ENCODE assay signal across 16 cellular contexts in the genomic region with DNA sequence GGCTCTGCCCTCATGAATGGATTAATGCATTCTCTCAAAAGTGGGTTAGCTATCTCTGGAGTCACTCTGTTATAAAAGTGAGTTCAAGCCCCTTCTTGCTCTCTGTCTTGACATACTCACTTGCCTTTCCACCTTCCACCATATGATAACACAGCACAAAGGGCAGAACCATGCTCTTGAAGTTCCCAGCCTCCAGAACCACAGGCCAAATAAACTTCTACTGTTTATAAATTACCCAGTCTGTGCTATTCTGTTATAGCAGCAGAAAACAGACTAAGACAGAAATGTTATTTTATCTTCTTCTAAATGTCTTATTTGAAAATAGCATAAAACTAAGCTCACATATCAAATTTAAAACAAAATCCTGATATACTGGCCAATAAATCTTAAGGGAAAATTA. TPM values are rescaled to one million over a fixed set of nuclear protein-coding genes. Genes with fewer than 3 reads are reported as not detected.
A peak's percentile ranks its signal among the peaks of the same experiment; 100 is the strongest.
DNase-seq lines count a peak whose midpoint lies in the region; ATAC-seq, FAIRE-seq and TF ChIP-seq lines count a peak whose summit lies in the region.
"Had no signal": no experiment of that assay in that cellular context is flagged by ENCODE, and none has a peak within 500 bp of the region (broad histone marks: within the 10 kb centered on the region; RNA-seq: fewer than 3 reads in every experiment).

No MANE protein-coding gene starts in this region.

- H3K9me3 ChIP-seq in CD8-positive, alpha-beta T cell (ENCODE audit: low read length), result no peaks in the 10 kb centered on the region
- H3K9me3 ChIP-seq in naive thymus-derived CD4-positive, alpha-beta T cell (ENCODE audit: control insufficient read depth in 2 of 3, low read length in 3 of 3), result no peaks in the 10 kb centered on the region
- H3K9me3 ChIP-seq in stomach, result no peaks in the 10 kb centered on the region
- H3K9me3 ChIP-seq: BLaER1 had no signal

- TF ChIP-seq CTCF in CD8-positive, alpha-beta T cell (IDR thresholded peaks at IDR 0.05), result no peak
- TF ChIP-seq CTCF in stomach (IDR thresholded peaks at IDR 0.05), result no peak

- no peak overlapping the region for H3K4me3 Mint-ChIP-seq in activated T-cell treated with anti-CD3 and anti-CD28 coated beads, Interleukin-2, amount 50 U/mL, for 24 hours
- no peak overlapping the region for H3K4me3 Mint-ChIP-seq in CD8-positive, alpha-beta T cell
- H3K4me3 Mint-ChIP-seq in naive thymus-derived CD4-positive, alpha-beta T cell, result peak overlapping the region in 7 of 10 donors; percentile 20 to 51 (median 29)
- H3K4me3 Mint-ChIP-seq: HFFc6 had no signal

- peaks cover 60% of the 10 kb centered on the region for H3K4me1 Mint-ChIP-seq in activated T-cell treated with anti-CD3 and anti-CD28 coated beads, Interleukin-2, amount 50 U/mL, for 24 hours (ENCODE audit: low read depth)
- H3K4me1 Mint-ChIP-seq in CD8-positive, alpha-beta T cell (ENCODE audit: low read depth), result peaks cover 64% of the 10 kb centered on the region
- H3K4me1 Mint-ChIP-seq in naive thymus-derived CD4-positive, alpha-beta T cell, result peaks cover 32 to 83% (median 59%) of the 10 kb centered on the region in 7 donors

- FAIRE-seq in TTC549 (lab: Jason Lieb, UNC), result peak; percentile 17
- FAIRE-seq: D721Med had no signal

- H3K27ac Mint-ChIP-seq in activated T-cell treated with anti-CD3 and anti-CD28 coated beads, Interleukin-2, amount 50 U/mL, for 24 hours, result peak overlapping the region; percentile 15
- peak overlapping the region; percentile 2 for H3K27ac Mint-ChIP-seq in CD8-positive, alpha-beta T cell
- peak overlapping the region in 1 of 9 donors; percentile 35 for H3K27ac Mint-ChIP-seq in naive thymus-derived CD4-positive, alpha-beta T cell
- H3K27ac Mint-ChIP-seq: HFFc6 had no signal

- H3K27me3 ChIP-seq in CD8-positive, alpha-beta T cell (ENCODE audit: insufficient read depth, low read length), result no peaks in the 10 kb centered on the region
- no peaks in the 10 kb centered on the region for H3K27me3 ChIP-seq in naive thymus-derived CD4-positive, alpha-beta T cell (ENCODE audit: control insufficient read depth in 2 of 2, insufficient read depth in 2 of 2, low read length in 2 of 2)
- H3K27me3 ChIP-seq in stomach, result no peaks in the 10 kb centered on the region
- H3K27me3 ChIP-seq: BLaER1 had no signal

- ATAC-seq in CD8-positive, alpha-beta T cell, result no peak
- ATAC-seq in naive thymus-derived CD4-positive, alpha-beta T cell, result no peak
- no peak for ATAC-seq in GM21423 (IDR thresholded peaks at IDR 0.05; ENCODE audit: unreplicated experiment)

- peaks cover 29% of the 10 kb centered on the region for H3K4me1 ChIP-seq in CD8-positive, alpha-beta T cell (ENCODE audit: insufficient read depth, low read length)
- H3K4me1 ChIP-seq in naive thymus-derived CD4-positive, alpha-beta T cell (ENCODE audit: control insufficient read depth in 2 of 2, insufficient read depth in 2 of 2, low read length in 2 of 2), result peaks cover 14 to 18% of the 10 kb centered on the region in 2 donors
- H3K4me1 ChIP-seq in stomach, result peaks cover 29 to 94% (median 58%) of the 10 kb centered on the region in 4 donors
- H3K4me1 ChIP-seq: BLaER1 had no signal

- peaks cover 39% of the 10 kb centered on the region for H3K36me3 Mint-ChIP-seq in activated T-cell treated with anti-CD3 and anti-CD28 coated beads, Interleukin-2, amount 50 U/mL, for 24 hours (ENCODE audit: low read depth)
- H3K36me3 Mint-ChIP-seq in CD8-positive, alpha-beta T cell, result peaks cover 20% of the 10 kb centered on the region
- H3K36me3 Mint-ChIP-seq in naive thymus-derived CD4-positive, alpha-beta T cell, result peaks cover 0 to 16% (median 6%) of the 10 kb centered on the region in 5 donors

- no peaks in the 10 kb centered on the region for H3K27me3 Mint-ChIP-seq in activated T-cell treated with anti-CD3 and anti-CD28 coated beads, Interleukin-2, amount 50 U/mL, for 24 hours
- no peaks in the 10 kb centered on the region for H3K27me3 Mint-ChIP-seq in CD8-positive, alpha-beta T cell (ENCODE audit: low read depth)
- no peaks in the 10 kb centered on the region for H3K27me3 Mint-ChIP-seq in naive thymus-derived CD4-positive, alpha-beta T cell

- DNase-seq in activated T-cell treated with anti-CD3 and anti-CD28 coated beads, Interleukin-2, amount 50 U/mL, for 24 hours, result no peak
- no peak for DNase-seq in activated T-cell treated with anti-CD3 and anti-CD28 coated beads, Interleukin-2, amount 50 U/mL, for 1 hour
- no peak for DNase-seq in CD8-positive, alpha-beta T cell
- DNase-seq in naive thymus-derived CD4-positive, alpha-beta T cell, result no peak
- no peak for DNase-seq in stomach
- DNase-seq in NCI-H510A (lab: John Stamatoyannopoulos, UW), result no peak
- DNase-seq: DMS153, DMS79 treated with DMSO at 0.1 percent for 48 hours, EL, HCEC 1CT, HFFc6 had no signal

- H3K27ac ChIP-seq in CD8-positive, alpha-beta T cell (ENCODE audit: low read depth, low read length), result no peak overlapping the region
- H3K27ac ChIP-seq in naive thymus-derived CD4-positive, alpha-beta T cell (ENCODE audit: low read depth, low read length), result no peak overlapping the region
- H3K27ac ChIP-seq in stomach, result no peak overlapping the region
- H3K27ac ChIP-seq: 22Rv1, BLaER1 had no signal

- peaks cover under 1% of the 10 kb centered on the region for H3K36me3 ChIP-seq in CD8-positive, alpha-beta T cell (ENCODE audit: insufficient read depth, low read length)
- H3K36me3 ChIP-seq in naive thymus-derived CD4-positive, alpha-beta T cell (ENCODE audit: control insufficient read depth in 2 of 3, insufficient read depth in 3 of 3, low read length in 3 of 3), result peaks cover 0 to 6% (median 0%) of the 10 kb centered on the region in 3 experiments
- peaks cover 0 to 6% (median 0%) of the 10 kb centered on the region in 4 donors for H3K36me3 ChIP-seq in stomach

- TF ChIP-seq POLR2A in stomach (IDR thresholded peaks at IDR 0.05), result no peak

- intact Hi-C loops in CD8-positive, alpha-beta T cell (cut with DNase I, micrococcal nuclease), result no loop called here
- intact Hi-C loops in naive thymus-derived CD4-positive, alpha-beta T cell (cut with micrococcal nuclease), result no loop called here
- intact Hi-C loops in stomach (cut with DNase I; ENCODE audit: low total_unique reads), result no loop called here

- H3K4me3 ChIP-seq in CD8-positive, alpha-beta T cell (ENCODE audit: low read depth, low read length), result no peak overlapping the region
- H3K4me3 ChIP-seq in naive thymus-derived CD4-positive, alpha-beta T cell (ENCODE audit: low read length), result no peak overlapping the region
- no peak overlapping the region for H3K4me3 ChIP-seq in stomach
- H3K4me3 ChIP-seq: BLaER1 had no signal

- POLR2A ChIA-PET in CD8-positive, alpha-beta T cell (lab: Charles Lee), result no interaction called here
- POLR2A ChIA-PET in naive thymus-derived CD4-positive, alpha-beta T cell (lab: Charles Lee), result interaction anchor here (2.2 kb wide), 1 partner anchor 15 kb away, joined by 9 read pairs; the partner anchor contains the start of gene RAB1A

- TF ChIP-seq EP300 in stomach (IDR thresholded peaks at IDR 0.05), result no peak

- no peaks in the 10 kb centered on the region for H3K9me3 Mint-ChIP-seq in activated T-cell treated with anti-CD3 and anti-CD28 coated beads, Interleukin-2, amount 50 U/mL, for 24 hours
- H3K9me3 Mint-ChIP-seq in CD8-positive, alpha-beta T cell, result no peaks in the 10 kb centered on the region
- H3K9me3 Mint-ChIP-seq in naive thymus-derived CD4-positive, alpha-beta T cell, result no peaks in the 10 kb centered on the region
- H3K9me3 Mint-ChIP-seq: HFFc6 had no signal

- CTCF ChIA-PET in CD8-positive, alpha-beta T cell (lab: Charles Lee), result interaction anchor here (1.6 kb wide), 1 partner anchor 50 kb away, joined by 5 read pairs; no protein-coding TSS in a partner anchor
- CTCF ChIA-PET in naive thymus-derived CD4-positive, alpha-beta T cell (lab: Charles Lee), result no interaction called here

RNA-seq across cellular contexts. Expression of gene RAB1A, which starts 15.0 kb away (rescaled TPM):
- 100 to 1,000 TPM; 101 to 103 TPM for total RNA-seq in CD8-positive, alpha-beta T cell
- total RNA-seq in naive thymus-derived CD4-positive, alpha-beta T cell, result 10 to 100 TPM; 48.8 to 78.6 (median 65.8) TPM
- 10 to 100 TPM; 53.6 to 61.4 TPM for polyA plus RNA-seq in naive thymus-derived CD4-positive, alpha-beta T cell
- 100 to 1,000 TPM in 1 of 5 donors, 10 to 100 TPM in 4; 58.2 to 143 (median 67.4) TPM for total RNA-seq in stomach
- polyA plus RNA-seq in stomach, result 100 to 1,000 TPM in 2 of 3 donors, 10 to 100 TPM in 1; 96.9 to 160 (median 135) TPM

RNA-seq across cellular contexts. Expression of gene CEP68, which starts 58.7 kb away (rescaled TPM):
- 10 to 100 TPM; 19.9 to 20.5 TPM for total RNA-seq in CD8-positive, alpha-beta T cell
- 10 to 100 TPM in 4 of 5 experiments, 1 to 10 TPM in 1; 8.5 to 52.0 (median 20.8) TPM for total RNA-seq in naive thymus-derived CD4-positive, alpha-beta T cell
- 10 to 100 TPM; 25.6 to 36.0 TPM for polyA plus RNA-seq in naive thymus-derived CD4-positive, alpha-beta T cell
- total RNA-seq in stomach, result 10 to 100 TPM; 13.6 to 39.7 (median 25.8) TPM
- polyA plus RNA-seq in stomach, result 1 to 10 TPM; 4.8 to 5.4 (median 4.9) TPM

Comparison
In these comparisons a context has a peak if more than half of its experiments do, and no peak if none do; other contexts are left out.
1. H3K4me3 Mint-ChIP-seq: peak in naive thymus-derived CD4-positive, alpha-beta T cell (7 of 10); none in activated T-cell treated with anti-CD3 and anti-CD28 coated beads, Interleukin-2, amount 50 U/mL, for 24 hours (single experiment) and CD8-positive, alpha-beta T cell (single experiment).